ENCODE assay signal across 8 cellular contexts in the genomic region with DNA sequence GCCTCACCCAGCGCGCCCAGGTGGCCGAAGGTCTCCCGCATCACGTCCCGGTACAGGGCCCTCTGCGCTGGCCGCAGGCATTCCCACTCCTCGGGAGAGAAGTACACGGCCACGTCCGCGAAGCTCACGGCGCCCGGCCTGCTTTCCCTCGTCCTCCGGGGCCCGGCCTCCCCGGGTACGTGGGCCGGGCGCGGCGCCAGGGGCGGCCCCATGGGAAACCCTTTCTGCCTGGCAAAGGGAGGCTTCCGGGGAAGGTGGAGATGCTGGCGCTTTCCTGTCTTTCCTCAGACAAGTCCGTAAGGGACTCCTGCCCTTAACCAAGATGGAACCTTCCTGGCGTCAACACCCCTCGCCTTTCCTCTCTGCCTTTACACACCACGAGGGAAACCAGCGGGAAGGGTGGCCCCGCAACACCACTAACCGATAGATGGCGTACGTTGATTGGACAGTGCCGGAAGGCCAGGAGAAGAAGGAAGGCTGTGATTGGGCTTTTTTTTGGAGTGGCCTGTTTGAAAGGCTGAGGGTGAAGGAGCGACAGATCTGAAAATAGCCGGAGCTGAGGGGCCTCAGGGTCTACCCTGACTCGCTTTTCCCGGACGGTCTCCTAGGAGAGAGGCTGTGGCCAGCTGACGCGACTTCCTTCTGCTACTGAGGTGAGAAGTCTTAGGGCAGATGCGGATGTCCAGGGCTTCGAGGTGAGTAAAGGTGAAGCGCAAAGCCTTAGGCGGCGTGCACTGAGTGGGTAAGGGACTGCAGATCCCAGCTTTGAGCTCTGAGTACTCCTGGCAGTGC. TPM values are rescaled to one million over a fixed set of nuclear protein-coding genes. Genes with fewer than 3 reads are reported as not detected.
DNase-seq lines count a peak whose midpoint lies in the region; ATAC-seq, FAIRE-seq and TF ChIP-seq lines count a peak whose summit lies in the region.

A gene (minus strand): TSS at position 298 of the 792 bp plus-strand sequence. CDS start 86 bp downstream, at position 212.

- peak within 1 kb of the TSS; percentile 81 for H3K27ac ChIP-seq in temporal lobe (ENCODE audit: low read depth, low read length)

- peaks cover 2% of the 10 kb centered on the region for H3K36me3 Mint-ChIP-seq in activated naive CD8-positive, alpha-beta T cell

- peak; percentile 87 for FAIRE-seq in H54 (lab: Jason Lieb, UNC)

- TF ChIP-seq POLR2A in H54 (IDR thresholded peaks at IDR 0.05; ENCODE audit: low read depth, low read length): peak; percentile 61

- H3K4me3 Mint-ChIP-seq in activated naive CD8-positive, alpha-beta T cell: peak within 1 kb of the TSS; percentile 92

- H3K27me3 Mint-ChIP-seq in activated naive CD8-positive, alpha-beta T cell: no peaks in the 10 kb centered on the region

- DNase-seq in ELR (ENCODE audit: low read depth) (peak; percentile 99), H54 (ENCODE audit: insufficient read length, low spot score) (peak; percentile 93), MV-4-11 (lab: John Stamatoyannopoulos, UW) (peak; percentile 98), glomerular visceral epithelial cell (ENCODE audit: extremely low spot score) (peak; percentile 98), occipital lobe (lab: John Stamatoyannopoulos, UW) (peak; percentile 99)

- H3K27ac Mint-ChIP-seq in activated naive CD8-positive, alpha-beta T cell: peak within 1 kb of the TSS; percentile 94

- H3K4me1 Mint-ChIP-seq in activated naive CD8-positive, alpha-beta T cell (ENCODE audit: low read depth): peaks cover 28% of the 10 kb centered on the region

- no peaks in the 10 kb centered on the region for H3K9me3 Mint-ChIP-seq in activated naive CD8-positive, alpha-beta T cell (ENCODE audit: low read depth)

- peak; percentile 95 for ATAC-seq in SK-N-SH treated with all-trans-retinoic acid at 6 μM for 48 hours

TF ChIP-seq in SK-N-SH treated with all-trans-retinoic acid at 6 μM for 48 hours, 23 proteins besides CTCF, POLR2A, EP300 and RAD21:
- TF ChIP-seq ZNF70 (CRISPR knock-in tag; IDR thresholded peaks at IDR 0.05) (no peak), GLIS3 (CRISPR knock-in tag; IDR thresholded peaks at IDR 0.05) (no peak), ZFP3 (CRISPR knock-in tag; IDR thresholded peaks at IDR 0.05) (0 out of 2 replicates have a peak, but pooled peaks have one; percentile 16), ESRRG (CRISPR knock-in tag; IDR thresholded peaks at IDR 0.05) (no peak)

RNA-seq across cellular contexts. Expression of the gene that starts here (rescaled TPM):
- total RNA-seq in occipital lobe (16.1 TPM), temporal lobe (13.5 TPM)

Comparison
In these comparisons a context has a peak if more than half of its experiments do, and no peak if none do; other contexts are left out.
1. Peak in every context shown above with its lines: DNase-seq, ATAC-seq and H3K27ac ChIP-seq.